In genomic region chr17:64059756-64060155, GRCh38 we compare ENCODE assay signal across 1 cellular context.
TF ChIP-seq lines count a peak whose summit lies in the region.

No MANE protein-coding gene starts in this region.

TF ChIP-seq in K562, 482 proteins besides CTCF, POLR2A, EP300 and RAD21:
- TF ChIP-seq MYBL2 (IDR thresholded peaks at IDR 0.05; ENCODE audit: low read depth) (no peak), MYBL2 (CRISPR knock-in tag; IDR thresholded peaks at IDR 0.05; ENCODE audit: borderline replicate concordance) (no peak), ZNF121 (CRISPR knock-in tag; conservative IDR thresholded peaks at IDR 0.05) (peak; percentile 54; the same call in 1 of the 2 replicates), ZNF561 (CRISPR knock-in tag; conservative IDR thresholded peaks at IDR 0.05) (no peak)
- TF ChIP-seq, protein P1, sequence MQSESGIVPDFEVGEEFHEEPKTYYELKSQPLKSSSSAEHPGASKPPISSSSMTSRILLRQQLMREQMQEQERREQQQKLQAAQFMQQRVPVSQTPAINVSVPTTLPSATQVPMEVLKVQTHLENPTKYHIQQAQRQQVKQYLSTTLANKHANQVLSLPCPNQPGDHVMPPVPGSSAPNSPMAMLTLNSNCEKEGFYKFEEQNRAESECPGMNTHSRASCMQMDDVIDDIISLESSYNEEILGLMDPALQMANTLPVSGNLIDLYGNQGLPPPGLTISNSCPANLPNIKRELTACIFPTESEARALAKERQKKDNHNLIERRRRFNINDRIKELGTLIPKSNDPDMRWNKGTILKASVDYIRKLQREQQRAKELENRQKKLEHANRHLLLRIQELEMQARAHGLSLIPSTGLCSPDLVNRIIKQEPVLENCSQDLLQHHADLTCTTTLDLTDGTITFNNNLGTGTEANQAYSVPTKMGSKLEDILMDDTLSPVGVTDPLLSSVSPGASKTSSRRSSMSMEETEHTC (IDR thresholded peaks at IDR 0.05), result no peak
